ENCODE assay signal across 10 cellular contexts in the genomic region with DNA sequence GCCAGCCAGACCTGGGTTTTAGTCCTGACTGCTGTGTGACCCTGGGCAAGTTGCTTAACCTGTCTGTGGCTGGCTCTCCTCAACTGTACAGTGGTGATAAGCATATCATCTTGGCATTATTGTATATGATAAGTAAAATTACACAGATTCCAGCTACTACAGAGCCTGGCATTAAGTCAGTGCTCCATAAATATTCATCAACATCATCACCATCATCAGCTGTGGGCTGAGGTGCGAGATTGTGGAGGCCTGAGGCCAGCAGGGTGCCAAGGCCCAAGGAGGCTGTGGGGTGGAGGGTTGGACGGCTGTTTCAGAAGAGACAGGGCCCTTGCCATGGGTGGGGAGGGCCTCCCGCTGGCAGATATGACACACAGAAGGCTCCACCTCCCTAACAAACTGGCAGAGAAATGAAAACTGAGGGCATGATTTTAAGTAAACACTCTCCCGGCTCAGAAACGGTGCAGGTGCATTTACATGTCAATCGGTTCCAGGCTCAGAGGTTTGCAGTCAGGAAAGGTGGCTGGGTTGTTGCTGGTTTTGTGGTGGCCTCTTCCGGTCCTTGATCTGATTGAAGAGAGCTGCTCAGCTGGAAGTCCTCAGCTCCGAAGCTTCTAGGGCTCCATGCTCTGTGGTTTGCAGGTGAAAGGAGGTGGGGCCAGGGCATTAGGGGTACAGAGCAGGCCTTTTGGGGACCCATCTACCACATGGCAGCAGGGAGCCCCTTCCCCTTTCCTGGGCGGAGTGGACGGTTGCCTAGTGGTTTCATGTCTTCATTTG. TPM values are rescaled to one million over a fixed set of nuclear protein-coding genes. Genes with fewer than 3 reads are reported as not detected.
DNase-seq lines count a peak whose midpoint lies in the region; ATAC-seq lines count a peak whose summit lies in the region.
"Had no signal": no experiment of that assay in that cellular context is flagged by ENCODE, and none has a peak within 500 bp of the region (broad histone marks: within the 10 kb centered on the region; RNA-seq: fewer than 3 reads in every experiment).

No MANE protein-coding gene starts in this region.

- H3K27ac Mint-ChIP-seq in activated T-helper 1 cell treated with anti-CD3 and anti-CD28 coated beads, Interleukin-12 subunit alpha, Interleukin-12 subunit beta, Interleukin-2, Interleukin-4 antibody, amounts not matched to agents 30 ng/mL and 10 ng/mL and 1 ng/mL, durations not matched to agents 14 hours and 24 hours and 36 hours = peak overlapping the region; percentile 50
- peak overlapping the region; percentile 64 to 97 (median 91) for H3K27ac Mint-ChIP-seq in naive thymus-derived CD8-positive, alpha-beta T cell

- H3K27me3 Mint-ChIP-seq in activated T-helper 1 cell treated with anti-CD3 and anti-CD28 coated beads, Interleukin-12 subunit alpha, Interleukin-12 subunit beta, Interleukin-2, Interleukin-4 antibody, amounts not matched to agents 30 ng/mL and 10 ng/mL and 1 ng/mL, durations not matched to agents 14 hours and 24 hours and 36 hours (ENCODE audit: insufficient read depth) = peaks cover 3% of the 10 kb centered on the region
- H3K27me3 Mint-ChIP-seq in naive thymus-derived CD8-positive, alpha-beta T cell = no peaks in the 10 kb centered on the region

- no peaks in the 10 kb centered on the region for H3K36me3 Mint-ChIP-seq in activated T-helper 1 cell treated with anti-CD3 and anti-CD28 coated beads, Interleukin-12 subunit alpha, Interleukin-12 subunit beta, Interleukin-2, Interleukin-4 antibody, amounts not matched to agents 30 ng/mL and 10 ng/mL and 1 ng/mL, durations not matched to agents 14 hours and 24 hours and 36 hours (ENCODE audit: low read depth)
- H3K36me3 Mint-ChIP-seq in naive thymus-derived CD8-positive, alpha-beta T cell = no peaks in the 10 kb centered on the region

- intact Hi-C loops in activated T-helper 1 cell treated with anti-CD3 and anti-CD28 coated beads, Interleukin-12 subunit alpha, Interleukin-12 subunit beta, Interleukin-2, Interleukin-4 antibody, amounts not matched to agents 30 ng/mL and 10 ng/mL and 1 ng/mL, durations not matched to agents 14 hours and 24 hours and 36 hours (cut with micrococcal nuclease) = loop anchor here (1.0 kb wide), 1 partner anchor 61 kb away; no protein-coding TSS in a partner anchor

- ATAC-seq in naive thymus-derived CD8-positive, alpha-beta T cell = peak; percentile 80 to 81
- no peak for ATAC-seq in HG02973 (IDR thresholded peaks at IDR 0.05; ENCODE audit: unreplicated experiment)

- DNase-seq in NCI-H748 (lab: John Stamatoyannopoulos, UW; ENCODE audit: unreplicated experiment) = peak; percentile 24
- no peak for DNase-seq in NCI-H748 treated with DMSO at 0.1 percent for 48 hours (lab: John Stamatoyannopoulos, UW)
- peak; percentile 48 for DNase-seq in NCI-H146 (lab: John Stamatoyannopoulos, UW)
- peak; percentile 60 for DNase-seq in activated T-helper 1 cell treated with anti-CD3 and anti-CD28 coated beads, Interleukin-12 subunit alpha, Interleukin-12 subunit beta, Interleukin-2, Interleukin-4 antibody, amounts not matched to agents 30 ng/mL and 10 ng/mL and 1 ng/mL, durations not matched to agents 14 hours and 24 hours and 36 hours (ENCODE audit: low spot score)
- peak in 9 of 10 donors; percentile 31 to 87 (median 75) for DNase-seq in naive thymus-derived CD8-positive, alpha-beta T cell
- no peak for DNase-seq in NCI-H524 treated with DMSO at 0.1 percent for 48 hours (lab: John Stamatoyannopoulos, UW)
- no peak for DNase-seq in anterior cingulate cortex (lab: John Stamatoyannopoulos, UW)

- H3K4me1 Mint-ChIP-seq in activated T-helper 1 cell treated with anti-CD3 and anti-CD28 coated beads, Interleukin-12 subunit alpha, Interleukin-12 subunit beta, Interleukin-2, Interleukin-4 antibody, amounts not matched to agents 30 ng/mL and 10 ng/mL and 1 ng/mL, durations not matched to agents 14 hours and 24 hours and 36 hours (ENCODE audit: low read depth) = peaks cover 24% of the 10 kb centered on the region
- peaks cover 29 to 69% (median 60%) of the 10 kb centered on the region in 4 donors for H3K4me1 Mint-ChIP-seq in naive thymus-derived CD8-positive, alpha-beta T cell

- POLR2A ChIA-PET in naive thymus-derived CD8-positive, alpha-beta T cell (lab: Charles Lee) = interaction anchor here (0.9 to 6.1 kb wide), 10 partner anchors 9 to 447 kb away, joined by 3 to 54 read pairs (median 4); partner anchors contain the start of genes CRYGN, PRKAG2 and WDR86

- no peaks in the 10 kb centered on the region for H3K9me3 Mint-ChIP-seq in activated T-helper 1 cell treated with anti-CD3 and anti-CD28 coated beads, Interleukin-12 subunit alpha, Interleukin-12 subunit beta, Interleukin-2, Interleukin-4 antibody, amounts not matched to agents 30 ng/mL and 10 ng/mL and 1 ng/mL, durations not matched to agents 14 hours and 24 hours and 36 hours
- H3K9me3 Mint-ChIP-seq in naive thymus-derived CD8-positive, alpha-beta T cell = no peaks in the 10 kb centered on the region

- H3K4me3 Mint-ChIP-seq in activated T-helper 1 cell treated with anti-CD3 and anti-CD28 coated beads, Interleukin-12 subunit alpha, Interleukin-12 subunit beta, Interleukin-2, Interleukin-4 antibody, amounts not matched to agents 30 ng/mL and 10 ng/mL and 1 ng/mL, durations not matched to agents 14 hours and 24 hours and 36 hours = peak overlapping the region; percentile 66
- peak overlapping the region; percentile 27 to 88 (median 75) for H3K4me3 Mint-ChIP-seq in naive thymus-derived CD8-positive, alpha-beta T cell

RNA-seq across cellular contexts. Expression of gene CRYGN, which starts 10.2 kb away (rescaled TPM):
- total RNA-seq in activated T-helper 1 cell treated with anti-CD3 and anti-CD28 coated beads, Interleukin-12 subunit alpha, Interleukin-12 subunit beta, Interleukin-2, Interleukin-4 antibody, amounts not matched to agents 30 ng/mL and 10 ng/mL and 1 ng/mL, durations not matched to agents 14 hours and 24 hours and 36 hours = 0.22 TPM in 1 of 2 replicates, not detected in the other
- 1 to 10 TPM in 1 of 2 experiments, under 1 TPM in 1; 0.39 to 1.2 TPM for total RNA-seq in naive thymus-derived CD8-positive, alpha-beta T cell
- polyA plus RNA-seq in naive thymus-derived CD8-positive, alpha-beta T cell = under 1 TPM; 0.35 to 0.69 (median 0.65) TPM
- total RNA-seq: RPMI7951 had no signal
- polyA plus RNA-seq: AG04450 had no signal

RNA-seq across cellular contexts. Expression of gene WDR86, which starts 19.9 kb away (rescaled TPM):
- total RNA-seq in activated T-helper 1 cell treated with anti-CD3 and anti-CD28 coated beads, Interleukin-12 subunit alpha, Interleukin-12 subunit beta, Interleukin-2, Interleukin-4 antibody, amounts not matched to agents 30 ng/mL and 10 ng/mL and 1 ng/mL, durations not matched to agents 14 hours and 24 hours and 36 hours = not detected in 2 replicates
- total RNA-seq in naive thymus-derived CD8-positive, alpha-beta T cell = under 1 TPM; 0.47 to 0.85 TPM
- polyA plus RNA-seq in naive thymus-derived CD8-positive, alpha-beta T cell = 1 to 10 TPM in 1 of 3 donors, under 1 TPM in 2; 0.67 to 1.2 (median 0.81) TPM
- total RNA-seq: RPMI7951 had no signal

Comparison
In these comparisons a context has a peak if more than half of its experiments do, and no peak if none do; other contexts are left out.
1. DNase-seq: peak in NCI-H748 (single experiment), NCI-H146 (single experiment), activated T-helper 1 cell treated with anti-CD3 and anti-CD28 coated beads, Interleukin-12 subunit alpha, Interleukin-12 subunit beta, Interleukin-2, Interleukin-4 antibody, amounts not matched to agents 30 ng/mL and 10 ng/mL and 1 ng/mL, durations not matched to agents 14 hours and 24 hours and 36 hours (single experiment) and naive thymus-derived CD8-positive, alpha-beta T cell (9 of 10); none in NCI-H748 treated with DMSO at 0.1 percent for 48 hours (single experiment), NCI-H524 treated with DMSO at 0.1 percent for 48 hours (single experiment) and anterior cingulate cortex (0 of 58).